ENCODE assay signal across 16 cellular contexts in genomic region chr4:186643501-186644315, GRCh38.
DNase-seq lines count a peak whose midpoint lies in the region; ATAC-seq and TF ChIP-seq lines count a peak whose summit lies in the region.
"Had no signal": no experiment of that assay in that cellular context is flagged by ENCODE, and none has a peak within 500 bp of the region (broad histone marks: within the 10 kb centered on the region; RNA-seq: fewer than 3 reads in every experiment).

No MANE protein-coding gene starts in this region.

- H3K27ac ChIP-seq in A673 (ENCODE audit: low read depth, low read length, poor library complexity, severe bottlenecking): no peak overlapping the region
- H3K27ac ChIP-seq: HL-60, lower lobe of right lung had no signal

- H3K4me3 Mint-ChIP-seq in WTC11: no peak overlapping the region
- H3K4me3 Mint-ChIP-seq: stimulated activated effector memory CD8-positive, alpha-beta T cell treated with anti-CD3 and anti-CD28 coated beads, Interleukin-12 subunit alpha, Interleukin-12 subunit beta, amount 100 ng/mL, for 72 hours; T-helper 1 cell treated with Interleukin-12 subunit alpha and Interleukin-12 subunit beta and Interleukin-4 antibody, amounts not matched to agents 30 μg/mL and 1 μg/mL, for 36 hours had no signal

- H3K36me3 ChIP-seq in A673 (ENCODE audit: insufficient read depth, low read length, poor library complexity, severe bottlenecking): no peaks in the 10 kb centered on the region

- peaks cover 23% of the 10 kb centered on the region for H3K4me1 ChIP-seq in A673 (ENCODE audit: insufficient read depth, low read length, poor library complexity, severe bottlenecking)
- H3K4me1 ChIP-seq: lower lobe of right lung had no signal

- DNase-seq in A673 (ENCODE audit: low spot score) (peak; percentile 37), HT1080 (ENCODE audit: low read depth) (peak; percentile 77), WTC11 (ENCODE audit: low spot score) (no peak), iris pigment epithelial cell (ENCODE audit: low read depth) (peak; percentile 85), NCI-H2081 treated with DMSO at 0.1 percent for 48 hours (lab: John Stamatoyannopoulos, UW) (no peak)
- no peak for DNase-seq in stimulated activated CD4-positive, alpha-beta T cell treated with anti-CD3 and anti-CD28 coated beads, Interleukin-2, amount 100 ng/mL, for 48 hours
- DNase-seq: activated T-cell treated with anti-CD3 and anti-CD28 coated beads, Interleukin-2, amount 50 U/mL, for 1 hour; AML-193; lower lobe of right lung; NCI-H2171 treated with DMSO at 0.1 percent for 48 hours; sigmoid colon had no signal

- intact Hi-C loops in A673 (cut with micrococcal nuclease; ENCODE audit: unreplicated experiment): no loop called here

- ATAC-seq in WTC11 (no peak; the same call in 1 of the 2 replicates), HG03108 (IDR thresholded peaks at IDR 0.05; ENCODE audit: unreplicated experiment) (no peak), GM21619 (IDR thresholded peaks at IDR 0.05; ENCODE audit: unreplicated experiment) (no peak)
- ATAC-seq: lower lobe of right lung; stimulated activated effector memory CD8-positive, alpha-beta T cell treated with anti-CD3 and anti-CD28 coated beads, Interleukin-12 subunit alpha, Interleukin-12 subunit beta, amount 100 ng/mL, for 72 hours had no signal

- no peaks in the 10 kb centered on the region for H3K27me3 ChIP-seq in A673 (replicated peaks; ENCODE audit: insufficient read depth, low read depth, low read length, poor library complexity)
- H3K27me3 ChIP-seq: sigmoid colon had no signal

- no TSS peak for BruUV-seq in A673 (replicated peaks; lab: Mats Ljungman, UMichigan)

- H3K9me3 ChIP-seq in A673 (ENCODE audit: low read depth, low read length, poor library complexity, severe bottlenecking): no peaks in the 10 kb centered on the region
- H3K9me3 ChIP-seq: lower lobe of right lung, sigmoid colon had no signal

- H3K9me3 Mint-ChIP-seq in WTC11: peaks cover 4% of the 10 kb centered on the region
- H3K9me3 Mint-ChIP-seq: T-helper 1 cell treated with Interleukin-12 subunit alpha and Interleukin-12 subunit beta and Interleukin-4 antibody, amounts not matched to agents 30 μg/mL and 1 μg/mL, for 36 hours had no signal

- peak overlapping the region; percentile 78; the same call in 1 of the 2 replicates for H3K27ac Mint-ChIP-seq in WTC11
- H3K27ac Mint-ChIP-seq: stimulated activated effector memory CD8-positive, alpha-beta T cell treated with anti-CD3 and anti-CD28 coated beads, Interleukin-12 subunit alpha, Interleukin-12 subunit beta, amount 100 ng/mL, for 72 hours; T-helper 1 cell treated with Interleukin-12 subunit alpha and Interleukin-12 subunit beta and Interleukin-4 antibody, amounts not matched to agents 30 μg/mL and 1 μg/mL, for 36 hours had no signal

- no peaks in the 10 kb centered on the region for H3K27me3 Mint-ChIP-seq in WTC11 (ENCODE audit: low read depth)

- TF ChIP-seq CTCF in A673 (conservative IDR thresholded peaks at IDR 0.05; ENCODE audit: low read depth, low read length) (no peak), WTC11 (IDR thresholded peaks at IDR 0.05) (no peak)

- peaks cover 41% of the 10 kb centered on the region for H3K4me1 Mint-ChIP-seq in WTC11
- H3K4me1 Mint-ChIP-seq: stimulated activated effector memory CD8-positive, alpha-beta T cell treated with anti-CD3 and anti-CD28 coated beads, Interleukin-12 subunit alpha, Interleukin-12 subunit beta, amount 100 ng/mL, for 72 hours had no signal

- CTCF ChIA-PET in A673 (lab: Charles Lee): no interaction called here
- CTCF ChIA-PET in WTC11 (lab: Charles Lee): no interaction called here

- peaks cover 7% of the 10 kb centered on the region for H3K36me3 Mint-ChIP-seq in WTC11
- H3K36me3 Mint-ChIP-seq: stimulated activated effector memory CD8-positive, alpha-beta T cell treated with anti-CD3 and anti-CD28 coated beads, Interleukin-12 subunit alpha, Interleukin-12 subunit beta, amount 100 ng/mL, for 72 hours had no signal

- H3K4me3 ChIP-seq in A673 (ENCODE audit: low read depth, low read length, poor library complexity, severe bottlenecking): no peak overlapping the region
- H3K4me3 ChIP-seq: lower lobe of right lung, sigmoid colon had no signal

- POLR2A ChIA-PET in A673 (lab: Charles Lee; ENCODE audit: low non-redundant PET): no interaction called here
- POLR2A ChIA-PET in WTC11 (lab: Charles Lee): no interaction called here

TF ChIP-seq in WTC11, 78 proteins besides CTCF, POLR2A, EP300 and RAD21 (continues in another document):
- TF ChIP-seq GRHL2 (CRISPR knock-in tag; IDR thresholded peaks at IDR 0.05; ENCODE audit: insufficient replicate concordance, severe bottlenecking) (no peak), AR (CRISPR knock-in tag; IDR thresholded peaks at IDR 0.05) (no peak), STAT6 (CRISPR knock-in tag; conservative IDR thresholded peaks at IDR 0.05; ENCODE audit: low read depth) (no peak), ZNF671 (CRISPR knock-in tag; IDR thresholded peaks at IDR 0.05) (no peak), MYBL2 (CRISPR knock-in tag; IDR thresholded peaks at IDR 0.05) (no peak), ZSCAN18 (CRISPR knock-in tag; IDR thresholded peaks at IDR 0.05) (no peak), MXD4 (CRISPR knock-in tag; IDR thresholded peaks at IDR 0.05; ENCODE audit: borderline replicate concordance) (no peak), ATF1 (CRISPR knock-in tag; IDR thresholded peaks at IDR 0.05) (no peak), JUN (CRISPR knock-in tag; IDR thresholded peaks at IDR 0.05) (no peak), HMGA2 (CRISPR knock-in tag; IDR thresholded peaks at IDR 0.05) (no peak), USF2 (CRISPR knock-in tag; IDR thresholded peaks at IDR 0.05) (no peak), IRF1 (CRISPR knock-in tag; IDR thresholded peaks at IDR 0.05) (no peak), TEAD1 (CRISPR knock-in tag; IDR thresholded peaks at IDR 0.05) (no peak)

Comparison
In these comparisons a context has a peak if more than half of its experiments do, and no peak if none do; other contexts are left out.
1. DNase-seq: peak in A673 (single experiment), HT1080 (single experiment) and iris pigment epithelial cell (single experiment); none in WTC11 (single experiment), stimulated activated CD4-positive, alpha-beta T cell treated with anti-CD3 and anti-CD28 coated beads, Interleukin-2, amount 100 ng/mL, for 48 hours (0 of 2) and NCI-H2081 treated with DMSO at 0.1 percent for 48 hours (single experiment).